Comparison of ENCODE assay signal across 1 cellular context in genomic region chr16:30095166-30096078, GRCh38.
TF ChIP-seq lines count a peak whose summit lies in the region.

No MANE protein-coding gene starts in this region.

TF ChIP-seq in GM23338, 12 proteins besides CTCF, POLR2A, EP300 and RAD21 (continued from another document):
- TF ChIP-seq EZH2phosphoT487 (IDR thresholded peaks at IDR 0.05; ENCODE audit: unreplicated experiment) (no peak), JUNB (IDR thresholded peaks at IDR 0.05; ENCODE audit: unreplicated experiment) (no peak), POLR2AphosphoS5 (IDR thresholded peaks at IDR 0.05; ENCODE audit: low read depth) (no peak), STAT1 (IDR thresholded peaks at IDR 0.05; ENCODE audit: unreplicated experiment) (no peak), EZH2 (IDR thresholded peaks at IDR 0.05; ENCODE audit: low read depth, unreplicated experiment) (no peak), ZNF331 (CRISPR knock-in tag; IDR thresholded peaks at IDR 0.05; ENCODE audit: low read depth) (no peak)
